Comparison of ENCODE assay signal across 22 cellular contexts in the genomic region with DNA sequence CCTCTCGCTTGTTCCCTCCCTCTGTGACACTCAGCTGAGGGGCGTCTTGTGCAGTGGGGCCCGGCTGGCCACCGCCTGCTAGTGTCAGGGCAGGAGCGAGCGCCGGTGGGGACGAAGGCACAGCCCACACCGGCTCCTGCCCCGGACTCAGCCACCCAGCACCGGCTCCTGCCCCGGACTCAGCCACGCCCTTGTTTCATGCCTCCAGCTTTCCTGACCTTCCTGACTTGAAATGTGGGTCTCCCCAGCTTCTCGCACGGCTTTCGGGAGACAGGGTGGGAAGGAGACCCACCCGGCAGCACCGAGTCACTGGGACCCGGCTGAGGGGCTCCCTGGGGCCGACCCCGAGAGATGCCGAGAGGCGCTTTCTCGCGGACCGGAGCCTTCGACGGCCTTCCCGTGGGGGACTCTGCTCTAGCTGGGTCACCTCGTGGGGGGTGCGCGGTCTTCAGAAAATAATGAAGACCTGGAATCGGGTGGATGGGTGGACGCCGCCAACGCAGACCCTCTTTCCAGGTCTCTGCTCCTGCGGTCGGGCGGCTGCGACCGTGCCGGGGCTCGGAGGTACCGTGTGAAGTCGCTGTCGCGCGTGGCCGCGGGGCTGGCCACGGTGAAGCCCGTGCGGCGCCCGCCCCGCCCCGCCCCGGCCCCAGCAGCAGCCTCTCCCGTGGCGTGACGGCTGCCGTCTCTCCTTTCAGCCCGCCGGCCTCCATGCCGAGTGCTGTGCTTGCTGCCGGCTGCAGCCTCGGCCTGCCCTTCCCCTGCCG. TPM values are rescaled to one million over a fixed set of nuclear protein-coding genes. Genes with fewer than 3 reads are reported as not detected.
A peak's percentile ranks its signal among the peaks of the same experiment; 100 is the strongest.
DNase-seq lines count a peak whose midpoint lies in the region.
"Had no signal": no experiment of that assay in that cellular context is flagged by ENCODE, and none has a peak within 500 bp of the region (broad histone marks: within the 10 kb centered on the region; RNA-seq: fewer than 3 reads in every experiment).

No MANE protein-coding gene starts in this region.

- DNase-seq in H7 (peak; percentile 68), islet precursor cell (peak; percentile 48), neuronal stem cell (ENCODE audit: low spot score) (no peak), ureter (ENCODE audit: low spot score) (peak; percentile 44), C1 segment of cervical spinal cord (lab: John Stamatoyannopoulos, UW) (no peak), iPS-NIHi7 (ENCODE audit: extremely low spot score) (no peak)
- no peak for DNase-seq in activated T-cell treated with anti-CD3 and anti-CD28 coated beads, Interleukin-2, amount 50 U/mL, for 24 hours
- DNase-seq: BE2C; Calu3; DMS153; DND-41; HCEC 1CT; IMR-90; KG1; MM.1S; NCI-H2029; NCI-H446 treated with DMSO at 0.1 percent for 48 hours; NCI-H526; NCI-H82; NK-92 treated with Interleukin-12 subunit alpha and Interleukin-12 subunit beta, amount 100 ng/mL, for 24 hours; PC-3; SK-N-SH had no signal

- no peaks in the 10 kb centered on the region for H3K27me3 Mint-ChIP-seq in activated T-cell treated with anti-CD3 and anti-CD28 coated beads, Interleukin-2, amount 50 U/mL, for 24 hours

- H2BK15ac ChIP-seq in neuronal stem cell (ENCODE audit: low read length): no peak overlapping the region

- H3K4ac ChIP-seq in neuronal stem cell (ENCODE audit: low read length): no peak overlapping the region

- no peak overlapping the region for H3K18ac ChIP-seq in neuronal stem cell (ENCODE audit: low read length)

- H3K4me1 Mint-ChIP-seq in activated T-cell treated with anti-CD3 and anti-CD28 coated beads, Interleukin-2, amount 50 U/mL, for 24 hours (ENCODE audit: low read depth): no peaks in the 10 kb centered on the region

- H3K36me3 ChIP-seq in H7 (replicated peaks; ENCODE audit: control insufficient read depth, insufficient read depth, low read length): no peaks in the 10 kb centered on the region
- no peaks in the 10 kb centered on the region for H3K36me3 ChIP-seq in neuronal stem cell (replicated peaks in 1 of 2; ENCODE audit: control insufficient read depth in 2 of 2, insufficient read depth in 2 of 2, low read length in 2 of 2)
- H3K36me3 ChIP-seq: BE2C had no signal

- H3K14ac ChIP-seq in neuronal stem cell (ENCODE audit: low read length): peak overlapping the region; percentile 51

- H3K27me3 ChIP-seq in H7 (ENCODE audit: control insufficient read depth, insufficient read depth, low read length): no peaks in the 10 kb centered on the region; the same call in 1 of the 2 replicates
- H3K27me3 ChIP-seq in neuronal stem cell (ENCODE audit: control insufficient read depth in 3 of 3, insufficient read depth in 3 of 3, low read depth in 1 of 3, low read length in 3 of 3): no peaks in the 10 kb centered on the region
- H3K27me3 ChIP-seq: BE2C had no signal

- H3K36me3 Mint-ChIP-seq in activated T-cell treated with anti-CD3 and anti-CD28 coated beads, Interleukin-2, amount 50 U/mL, for 24 hours (ENCODE audit: low read depth): peaks cover 3% of the 10 kb centered on the region

- no peak overlapping the region for H4K8ac ChIP-seq in neuronal stem cell (ENCODE audit: low read depth, low read length)

- no peak overlapping the region for H3K4me2 ChIP-seq in neuronal stem cell (ENCODE audit: insufficient read depth, low read length, poor library complexity, severe bottlenecking)
- H3K4me2 ChIP-seq: SK-N-SH had no signal

- no peaks in the 10 kb centered on the region for H3K4me1 ChIP-seq in neuronal stem cell (ENCODE audit: control insufficient read depth in 2 of 2, insufficient read depth in 1 of 2, low read depth in 1 of 2, low read length in 2 of 2)
- H3K4me1 ChIP-seq: BE2C had no signal

- no peak overlapping the region for H4K91ac ChIP-seq in neuronal stem cell (ENCODE audit: low read depth, low read length, poor library complexity)

- H3K27ac Mint-ChIP-seq in activated T-cell treated with anti-CD3 and anti-CD28 coated beads, Interleukin-2, amount 50 U/mL, for 24 hours: no peak overlapping the region

- no peak overlapping the region for H2BK5ac ChIP-seq in neuronal stem cell (ENCODE audit: low read length)

- no peak overlapping the region for H2BK12ac ChIP-seq in neuronal stem cell (ENCODE audit: low read length)

- H3K4me3 ChIP-seq in H7 (ENCODE audit: insufficient read depth, low read depth, low read length) (no peak overlapping the region), neuronal stem cell (ENCODE audit: low read length in 2 of 2) (no peak overlapping the region)

- no peak overlapping the region for H2AK5ac ChIP-seq in neuronal stem cell (ENCODE audit: low read depth, low read length)

- no peaks in the 10 kb centered on the region for H3K9me3 Mint-ChIP-seq in activated T-cell treated with anti-CD3 and anti-CD28 coated beads, Interleukin-2, amount 50 U/mL, for 24 hours

- H2AFZ ChIP-seq in neuronal stem cell (ENCODE audit: low read length): no peak overlapping the region

- WGBS in neuronal stem cell (ENCODE audit: extremely low coverage in 2 of 2, insufficient read length in 2 of 2, insufficient replicate concordance in 1 of 2), 2 donors: no CpG with 5 or more reads among the region's 68 CpGs

- no peak overlapping the region for H3K9ac ChIP-seq in neuronal stem cell (ENCODE audit: low read depth, low read length, poor library complexity)
- H3K9ac ChIP-seq: SK-N-SH had no signal

- H3K23ac ChIP-seq in neuronal stem cell (ENCODE audit: low read depth, low read length, poor library complexity): no peak overlapping the region

- H3K79me1 ChIP-seq in neuronal stem cell (ENCODE audit: low read depth, low read length): no peaks in the 10 kb centered on the region

- no peak overlapping the region for H3K4me3 Mint-ChIP-seq in activated T-cell treated with anti-CD3 and anti-CD28 coated beads, Interleukin-2, amount 50 U/mL, for 24 hours

- no peak overlapping the region for H2BK120ac ChIP-seq in neuronal stem cell (ENCODE audit: low read depth, low read length)

- H3K27ac ChIP-seq in neuronal stem cell (replicated peaks; ENCODE audit: low read length): no peak overlapping the region

- H3K9me3 ChIP-seq in neuronal stem cell (replicated peaks in 1 of 2; ENCODE audit: control insufficient read depth in 2 of 2, insufficient read depth in 1 of 2, low read depth in 1 of 2, low read length in 2 of 2): no peaks in the 10 kb centered on the region
- H3K9me3 ChIP-seq: BE2C, SK-N-SH had no signal

RNA-seq across cellular contexts. Expression of a gene that starts 10.2 kb away (rescaled TPM):
- total RNA-seq in H7 (2014; rRNA removed; shearing (Covaris generic)): 3.7 and 4.1 TPM in 2 replicates
- polyA plus RNA-seq in neuronal stem cell (2013, experiment 1 of 2): 7.7 TPM
- polyA plus RNA-seq in neuronal stem cell (2013, experiment 2 of 2): 7.7 TPM
- 11.1 TPM for total RNA-seq in ureter

Comparison
In these comparisons a context has a peak if more than half of its experiments do, and no peak if none do; other contexts are left out.
1. DNase-seq: peak in H7 (single experiment), islet precursor cell (single experiment) and ureter (single experiment); none in neuronal stem cell (single experiment), activated T-cell treated with anti-CD3 and anti-CD28 coated beads, Interleukin-2, amount 50 U/mL, for 24 hours (single experiment), C1 segment of cervical spinal cord (0 of 14) and iPS-NIHi7 (single experiment).